ENCODE assay signal across 17 cellular contexts in genomic region chr15:100831466-100831865, GRCh38. TPM values are rescaled to one million over a fixed set of nuclear protein-coding genes. Genes with fewer than 3 reads are reported as not detected.
A peak's percentile ranks its signal among the peaks of the same experiment; 100 is the strongest.
DNase-seq lines count a peak whose midpoint lies in the region; ATAC-seq, FAIRE-seq and TF ChIP-seq lines count a peak whose summit lies in the region.
"Had no signal": no experiment of that assay in that cellular context is flagged by ENCODE, and none has a peak within 500 bp of the region (broad histone marks: within the 10 kb centered on the region; RNA-seq: fewer than 3 reads in every experiment).

No MANE protein-coding gene starts in this region.

- H2AFZ ChIP-seq in SK-N-SH (ENCODE audit: low read depth) (no peak overlapping the region), keratinocyte (ENCODE audit: control insufficient read depth, low read length) (peak overlapping the region; percentile 21)

- H3K27ac ChIP-seq in SK-N-SH (ENCODE audit: low read depth in 2 of 2, low read length in 1 of 2): peak overlapping the region in 1 of 2 experiments; percentile 90; a peak in 2 of 4 replicates
- H3K27ac ChIP-seq in keratinocyte (ENCODE audit: control insufficient read depth, insufficient read depth, low read length): no peak overlapping the region
- no peak overlapping the region for H3K27ac ChIP-seq in spleen
- H3K27ac ChIP-seq in uterus: no peak overlapping the region
- H3K27ac ChIP-seq: HL-60 had no signal

- no peak for TF ChIP-seq EP300 in SK-N-SH (IDR thresholded peaks at IDR 0.05; ENCODE audit: borderline replicate concordance in 1 of 2, low read depth in 1 of 2, low read length in 1 of 2)

- TF ChIP-seq POLR2A in spleen (IDR thresholded peaks at IDR 0.05) (no peak), uterus (IDR thresholded peaks at IDR 0.05) (no peak)

- H3K4me3 ChIP-seq in BE2C (ENCODE audit: low read depth, low read length): no peak overlapping the region
- H3K4me3 ChIP-seq in SK-N-SH (ENCODE audit: low read depth in 2 of 2, low read length in 1 of 2): no peak overlapping the region
- H3K4me3 ChIP-seq in keratinocyte (ENCODE audit: control insufficient read depth in 2 of 3, extremely low read depth in 1 of 3, insufficient read depth in 2 of 3, low read depth in 1 of 3, low read length in 3 of 3): no peak overlapping the region
- no peak overlapping the region for H3K4me3 ChIP-seq in spleen
- no peak overlapping the region for H3K4me3 ChIP-seq in uterus

- H3K36me3 ChIP-seq in BE2C (no peaks in the 10 kb centered on the region), SK-N-SH (replicated peaks in 1 of 2; ENCODE audit: control insufficient read depth in 1 of 2, insufficient read depth in 2 of 2, low read length in 1 of 2) (no peaks in the 10 kb centered on the region), keratinocyte (ENCODE audit: control insufficient read depth in 2 of 2, extremely low read depth in 1 of 2, insufficient read depth in 2 of 2, low read length in 2 of 2) (no peaks in the 10 kb centered on the region), spleen (no peaks in the 10 kb centered on the region), uterus (no peaks in the 10 kb centered on the region)

- no peaks in the 10 kb centered on the region for H3K9me1 ChIP-seq in keratinocyte (ENCODE audit: control insufficient read depth, extremely low read depth, insufficient read depth, low read length)

- no peaks in the 10 kb centered on the region for H3F3A ChIP-seq in SK-N-SH (replicated peaks; ENCODE audit: insufficient read depth)

- CTCF ChIA-PET in SK-N-SH (lab: Yijun Ruan, JAX): interaction anchor here (1.3 to 2.7 kb wide), 3 partner anchors 33 to 160 kb away, joined by 3 to 11 read pairs (median 9); no protein-coding TSS in a partner anchor

- H3K4me1 ChIP-seq in BE2C: no peaks in the 10 kb centered on the region; the same call in 1 of the 2 replicates
- H3K4me1 ChIP-seq in SK-N-SH (ENCODE audit: control insufficient read depth in 1 of 2, insufficient read depth in 2 of 2, low read depth in 1 of 2, low read length in 1 of 2): peaks cover 0 to 24% of the 10 kb centered on the region in 2 experiments; a peak in 2 of 4 replicates
- peaks cover 12% of the 10 kb centered on the region for H3K4me1 ChIP-seq in keratinocyte (ENCODE audit: control insufficient read depth, extremely low read depth, insufficient read depth, low read length)
- no peaks in the 10 kb centered on the region for H3K4me1 ChIP-seq in spleen
- no peaks in the 10 kb centered on the region for H3K4me1 ChIP-seq in uterus

- H3K9me3 ChIP-seq in BE2C (no peaks in the 10 kb centered on the region), SK-N-SH (no peaks in the 10 kb centered on the region), keratinocyte (ENCODE audit: control insufficient read depth, low read depth, low read length) (no peaks in the 10 kb centered on the region), spleen (peaks cover 0 to 7% (median 0%) of the 10 kb centered on the region in 8 donors), uterus (peaks cover 0 to 5% of the 10 kb centered on the region in 2 donors)

- dilution Hi-C loops in keratinocyte (cut with MboI; ENCODE audit: extremely low pct_ligation_motif_present, low sequenced_read_pairs): no loop called here

- H3K9ac ChIP-seq in SK-N-SH (no peak overlapping the region), keratinocyte (ENCODE audit: control insufficient read depth, extremely low read depth, insufficient read depth, low read length) (no peak overlapping the region)

- ATAC-seq in GM21390 (IDR thresholded peaks at IDR 0.05; ENCODE audit: unreplicated experiment): no peak
- no peak for ATAC-seq in HG03571 (IDR thresholded peaks at IDR 0.05; ENCODE audit: unreplicated experiment)
- ATAC-seq: PC-3 had no signal

- H3K79me2 ChIP-seq in SK-N-SH (ENCODE audit: insufficient read depth) (no peaks in the 10 kb centered on the region), keratinocyte (ENCODE audit: control insufficient read depth, insufficient read depth, low read length) (no peaks in the 10 kb centered on the region)

- intact Hi-C loops in spleen (cut with DNase I; ENCODE audit: low total_unique reads) (no loop called here), uterus (cut with DNase I; ENCODE audit: low total_unique reads) (no loop called here)

- 47% methylated on average over 6 of the region's 6 CpGs for WGBS in SK-N-SH (ENCODE audit: low lambda C conversion rate)
- WGBS in spleen, 5 donors: 73 to 87% (median 81%) methylated on average over 6 of the region's 6 CpGs

- POLR2A ChIA-PET in SK-N-SH (lab: Yijun Ruan, JAX): interaction anchor here (0.6 kb wide), 1 partner anchor 56 kb away, joined by 3 read pairs; no protein-coding TSS in a partner anchor

- DNase-seq in BE2C: peak; percentile 60
- DNase-seq in NCI-H2171 (lab: John Stamatoyannopoulos, UW): peak; percentile 84
- no peak for DNase-seq in SK-N-SH
- DNase-seq in keratinocyte (ENCODE audit: low read depth, low spot score): no peak
- DNase-seq in spleen: no peak
- no peak for DNase-seq in uterus
- DNase-seq: DMS153, EL, H7, NCI-H1105 treated with DMSO at 0.1 percent for 48 hours, NCI-H1694 treated with DMSO at 0.1 percent for 48 hours, PC-3 had no signal

- TF ChIP-seq CTCF in BE2C (IDR thresholded peaks at IDR 0.05; ENCODE audit: low read depth, low read length) (no peak), SK-N-SH (IDR thresholded peaks at IDR 0.05) (no peak), keratinocyte (optimal IDR thresholded peaks at IDR 0.05 in 1 of 3, IDR thresholded peaks at IDR 0.05 in 1 of 3, conservative IDR thresholded peaks at IDR 0.05 in 1 of 3; ENCODE audit: extremely low read depth in 1 of 3, insufficient read depth in 2 of 3, low read length in 3 of 3) (no peak), spleen (IDR thresholded peaks at IDR 0.05 in 8 of 11, conservative IDR thresholded peaks at IDR 0.05 in 3 of 11) (no peak), uterus (IDR thresholded peaks at IDR 0.05) (no peak)

- H3K27me3 ChIP-seq in BE2C (no peaks in the 10 kb centered on the region), SK-N-SH (ENCODE audit: insufficient read depth) (no peaks in the 10 kb centered on the region), keratinocyte (ENCODE audit: control insufficient read depth, extremely low read depth, insufficient read depth, low read length) (no peaks in the 10 kb centered on the region), spleen (replicated peaks in 1 of 7) (peaks cover 0 to 10% (median 0%) of the 10 kb centered on the region in 7 donors), uterus (no peaks in the 10 kb centered on the region)

- no peak for FAIRE-seq in keratinocyte (lab: Jason Lieb, UNC)
- FAIRE-seq: HTR-8/SVneo had no signal

- TF ChIP-seq RAD21 in SK-N-SH (IDR thresholded peaks at IDR 0.05; ENCODE audit: low read length): no peak

- H4K20me1 ChIP-seq in SK-N-SH (ENCODE audit: insufficient read depth) (no peaks in the 10 kb centered on the region), keratinocyte (ENCODE audit: control insufficient read depth, extremely low read depth, insufficient read depth, low read length) (no peaks in the 10 kb centered on the region)

- H3K4me2 ChIP-seq in SK-N-SH: no peak overlapping the region
- peak overlapping the region; percentile 42 for H3K4me2 ChIP-seq in keratinocyte (ENCODE audit: control insufficient read depth, extremely low read depth, insufficient read depth, low read depth, low read length)

- no peaks in the 10 kb centered on the region for H3K9me2 ChIP-seq in SK-N-SH

TF ChIP-seq in SK-N-SH, 30 proteins besides CTCF, POLR2A, EP300 and RAD21:
- TF ChIP-seq MXI1 (IDR thresholded peaks at IDR 0.05; ENCODE audit: low read depth, low read length): peak; percentile 58; the same call in 1 of the 2 replicates
- no peak for TF ChIP-seq CHD2 (IDR thresholded peaks at IDR 0.05; ENCODE audit: low read length, partially characterized antibody)

RNA-seq across cellular contexts. Expression of gene ALDH1A3, which starts 48.2 kb away (rescaled TPM):
- polyA plus RNA-seq in BE2C (2012; ENCODE audit: insufficient read depth, insufficient read length, low read depth): not detected
- polyA plus RNA-seq in SK-N-SH (2012; rRNA removed) (3.1 and 4.4 TPM in 2 replicates), keratinocyte (85.0 to 356 TPM (median 218 TPM) in 3 replicates), spleen (1 to 10 TPM; 1.1 to 4.0 (median 1.4) TPM)
- 3.9 and 4.5 TPM in 2 replicates for polyA plus RNA-seq in SK-N-SH (2012; cell fraction: cytosol; rRNA removed)
- 2.6 TPM in 2 replicates for polyA plus RNA-seq in SK-N-SH (2012; cell fraction: nucleus; rRNA removed)
- polyA plus RNA-seq in keratinocyte (2011; ENCODE audit: low read depth): 76.2 TPM
- polyA plus RNA-seq in keratinocyte (2011; cell fraction: cytosol; rRNA removed): 182 and 321 TPM in 2 replicates
- 223 and 318 TPM in 2 replicates for polyA plus RNA-seq in keratinocyte (2011; cell fraction: nucleus; rRNA removed)
- 115 and 381 TPM in 2 replicates for polyA plus RNA-seq in keratinocyte (2012; ENCODE audit: low replicate concordance)
- polyA minus RNA-seq in keratinocyte: 61.5 to 175 TPM (median 135 TPM) in 3 replicates
- polyA minus RNA-seq in keratinocyte (2011; cell fraction: cytosol; rRNA and poly(A)+ RNA removed): 406 TPM
- 256 and 283 TPM in 2 replicates for polyA minus RNA-seq in keratinocyte (2011; cell fraction: nucleus; rRNA and poly(A)+ RNA removed)
- total RNA-seq in spleen (10 to 100 TPM in 2 of 7 donors, 1 to 10 TPM in 4, under 1 TPM in 1; 0.94 to 22.3 (median 6.4) TPM), uterus (10 to 100 TPM; 15.6 to 55.2 (median 26.4) TPM)
- polyA plus RNA-seq: IgD-negative memory B cell had no signal

Comparison
In these comparisons a context has a peak if more than half of its experiments do, and no peak if none do; other contexts are left out.
1. DNase-seq: peak in BE2C (single experiment) and NCI-H2171 (single experiment); none in SK-N-SH (single experiment), keratinocyte (single experiment), spleen (single experiment) and uterus (0 of 2).
2. RNA of gene ALDH1A3, which starts 48.2 kb away (polyA plus RNA-seq): 76.2 to 381 TPM in keratinocyte; 2.6 to 4.5 TPM in SK-N-SH and 1.1 to 4.0 TPM in spleen; every median in the first group is over 10 times any median in the second.